Comparison of ENCODE assay signal across 9 cellular contexts in genomic region chr20:38685853-38686473, GRCh38. TPM values are rescaled to one million over a fixed set of nuclear protein-coding genes. Genes with fewer than 3 reads are reported as not detected.
DNase-seq lines count a peak whose midpoint lies in the region; ATAC-seq and TF ChIP-seq lines count a peak whose summit lies in the region.
"Had no signal": no experiment of that assay in that cellular context is flagged by ENCODE, and none has a peak within 500 bp of the region (broad histone marks: within the 10 kb centered on the region; RNA-seq: fewer than 3 reads in every experiment).

No MANE protein-coding gene starts in this region.

- H3K4me3 ChIP-seq in MM.1S (ENCODE audit: low read length) = no peak overlapping the region
- no peak overlapping the region for H3K4me3 ChIP-seq in thyroid gland (replicated peaks in 1 of 3)

- no peaks in the 10 kb centered on the region for H3F3A ChIP-seq in MM.1S (ENCODE audit: insufficient read depth, low read length)

- 12 to 13% methylated on average over 14 of the region's 14 CpGs for WGBS in thyroid gland, 2 donors

- H3K4me2 ChIP-seq in MM.1S (ENCODE audit: low read depth, low read length) = no peak overlapping the region

- no peaks in the 10 kb centered on the region for H3K9me3 ChIP-seq in MM.1S (replicated peaks; ENCODE audit: insufficient read depth, low read length)
- H3K9me3 ChIP-seq in thyroid gland = no peaks in the 10 kb centered on the region

- H2AFZ ChIP-seq in MM.1S (ENCODE audit: low read length) = no peak overlapping the region

- DNase-seq in Daoy (ENCODE audit: low read depth) (peak; percentile 27), MM.1S (peak; percentile 60), iPS-NIHi7 (ENCODE audit: extremely low spot score) (peak; percentile 80), thyroid gland (peak; percentile 36 to 62), G401 (ENCODE audit: low spot score) (no peak)
- peak; percentile 14 for DNase-seq in activated gamma-delta T cell treated with anti-CD3 and anti-CD28 coated beads, Interleukin-2, amount 50 U/mL, for 16 hours (ENCODE audit: low read depth)

- no peaks in the 10 kb centered on the region for H3K9me2 ChIP-seq in MM.1S (replicated peaks; ENCODE audit: insufficient read depth, low read length)

- peaks cover 35% of the 10 kb centered on the region for H3K27me3 ChIP-seq in MM.1S (replicated peaks; ENCODE audit: insufficient read depth, low read length)
- H3K27me3 ChIP-seq in thyroid gland = no peaks in the 10 kb centered on the region

- H3K4me1 ChIP-seq in MM.1S (ENCODE audit: low read length) (no peaks in the 10 kb centered on the region), thyroid gland (no peaks in the 10 kb centered on the region)

- no peak overlapping the region for H3K9ac ChIP-seq in MM.1S (ENCODE audit: low read length)

- no peaks in the 10 kb centered on the region for H4K20me1 ChIP-seq in MM.1S (ENCODE audit: insufficient read depth, low read length)

- intact Hi-C loops in thyroid gland (cut with DNase I) = no loop called here

- ATAC-seq in GM18502 (IDR thresholded peaks at IDR 0.05; ENCODE audit: poor library complexity, unreplicated experiment) = no peak
- no peak for ATAC-seq in activated CD4-positive, CD25-positive, alpha-beta regulatory T cell treated with anti-CD3 and anti-CD28 coated beads, Interleukin-2, amount 50 U/mL, for 24 hours
- ATAC-seq: activated naive CD4-positive, alpha-beta T cell treated with anti-CD3 and anti-CD28 coated beads, Interleukin-2, amount 50 U/mL, for 72 hours had no signal

- TF ChIP-seq CTCF in MM.1S (IDR thresholded peaks at IDR 0.05; ENCODE audit: low read length) (no peak), thyroid gland (IDR thresholded peaks at IDR 0.05) (no peak)

- H3K27ac ChIP-seq in MM.1S (ENCODE audit: low read length) (no peak overlapping the region), thyroid gland (no peak overlapping the region)

- H3K79me2 ChIP-seq in MM.1S (ENCODE audit: low read length) = no peaks in the 10 kb centered on the region

- in situ Hi-C loops in G401 (cut with HindIII; ENCODE audit: low sequenced_read_pairs) = no loop called here

- TF ChIP-seq POLR2A in thyroid gland (IDR thresholded peaks at IDR 0.05) = no peak

- no peaks in the 10 kb centered on the region for H3K36me3 ChIP-seq in MM.1S (replicated peaks; ENCODE audit: insufficient read depth, low read length)
- H3K36me3 ChIP-seq in thyroid gland = no peaks in the 10 kb centered on the region

RNA-seq across cellular contexts. Expression of gene SLC32A1, which starts 38.3 kb away (rescaled TPM):
- total RNA-seq in Daoy (2014; rRNA removed; shearing (Covaris generic)) = not detected in 2 replicates
- total RNA-seq in thyroid gland = not detected
- total RNA-seq in G401 (2014; rRNA removed; shearing (Covaris generic)) = not detected in 2 replicates
- total RNA-seq: activated naive CD4-positive, alpha-beta T cell treated with anti-CD3 and anti-CD28 coated beads, Interleukin-2, amount 50 U/mL, for 72 hours had no signal
